In genomic region chr2:241882090-241882625, GRCh38 we compare ENCODE assay signal across 1 cellular context.
TF ChIP-seq lines count a peak whose summit lies in the region.

No MANE protein-coding gene starts in this region.

TF ChIP-seq in K562, 482 proteins besides CTCF, POLR2A, EP300 and RAD21 (continued from another document and continues in another):
- TF ChIP-seq, protein P1, sequence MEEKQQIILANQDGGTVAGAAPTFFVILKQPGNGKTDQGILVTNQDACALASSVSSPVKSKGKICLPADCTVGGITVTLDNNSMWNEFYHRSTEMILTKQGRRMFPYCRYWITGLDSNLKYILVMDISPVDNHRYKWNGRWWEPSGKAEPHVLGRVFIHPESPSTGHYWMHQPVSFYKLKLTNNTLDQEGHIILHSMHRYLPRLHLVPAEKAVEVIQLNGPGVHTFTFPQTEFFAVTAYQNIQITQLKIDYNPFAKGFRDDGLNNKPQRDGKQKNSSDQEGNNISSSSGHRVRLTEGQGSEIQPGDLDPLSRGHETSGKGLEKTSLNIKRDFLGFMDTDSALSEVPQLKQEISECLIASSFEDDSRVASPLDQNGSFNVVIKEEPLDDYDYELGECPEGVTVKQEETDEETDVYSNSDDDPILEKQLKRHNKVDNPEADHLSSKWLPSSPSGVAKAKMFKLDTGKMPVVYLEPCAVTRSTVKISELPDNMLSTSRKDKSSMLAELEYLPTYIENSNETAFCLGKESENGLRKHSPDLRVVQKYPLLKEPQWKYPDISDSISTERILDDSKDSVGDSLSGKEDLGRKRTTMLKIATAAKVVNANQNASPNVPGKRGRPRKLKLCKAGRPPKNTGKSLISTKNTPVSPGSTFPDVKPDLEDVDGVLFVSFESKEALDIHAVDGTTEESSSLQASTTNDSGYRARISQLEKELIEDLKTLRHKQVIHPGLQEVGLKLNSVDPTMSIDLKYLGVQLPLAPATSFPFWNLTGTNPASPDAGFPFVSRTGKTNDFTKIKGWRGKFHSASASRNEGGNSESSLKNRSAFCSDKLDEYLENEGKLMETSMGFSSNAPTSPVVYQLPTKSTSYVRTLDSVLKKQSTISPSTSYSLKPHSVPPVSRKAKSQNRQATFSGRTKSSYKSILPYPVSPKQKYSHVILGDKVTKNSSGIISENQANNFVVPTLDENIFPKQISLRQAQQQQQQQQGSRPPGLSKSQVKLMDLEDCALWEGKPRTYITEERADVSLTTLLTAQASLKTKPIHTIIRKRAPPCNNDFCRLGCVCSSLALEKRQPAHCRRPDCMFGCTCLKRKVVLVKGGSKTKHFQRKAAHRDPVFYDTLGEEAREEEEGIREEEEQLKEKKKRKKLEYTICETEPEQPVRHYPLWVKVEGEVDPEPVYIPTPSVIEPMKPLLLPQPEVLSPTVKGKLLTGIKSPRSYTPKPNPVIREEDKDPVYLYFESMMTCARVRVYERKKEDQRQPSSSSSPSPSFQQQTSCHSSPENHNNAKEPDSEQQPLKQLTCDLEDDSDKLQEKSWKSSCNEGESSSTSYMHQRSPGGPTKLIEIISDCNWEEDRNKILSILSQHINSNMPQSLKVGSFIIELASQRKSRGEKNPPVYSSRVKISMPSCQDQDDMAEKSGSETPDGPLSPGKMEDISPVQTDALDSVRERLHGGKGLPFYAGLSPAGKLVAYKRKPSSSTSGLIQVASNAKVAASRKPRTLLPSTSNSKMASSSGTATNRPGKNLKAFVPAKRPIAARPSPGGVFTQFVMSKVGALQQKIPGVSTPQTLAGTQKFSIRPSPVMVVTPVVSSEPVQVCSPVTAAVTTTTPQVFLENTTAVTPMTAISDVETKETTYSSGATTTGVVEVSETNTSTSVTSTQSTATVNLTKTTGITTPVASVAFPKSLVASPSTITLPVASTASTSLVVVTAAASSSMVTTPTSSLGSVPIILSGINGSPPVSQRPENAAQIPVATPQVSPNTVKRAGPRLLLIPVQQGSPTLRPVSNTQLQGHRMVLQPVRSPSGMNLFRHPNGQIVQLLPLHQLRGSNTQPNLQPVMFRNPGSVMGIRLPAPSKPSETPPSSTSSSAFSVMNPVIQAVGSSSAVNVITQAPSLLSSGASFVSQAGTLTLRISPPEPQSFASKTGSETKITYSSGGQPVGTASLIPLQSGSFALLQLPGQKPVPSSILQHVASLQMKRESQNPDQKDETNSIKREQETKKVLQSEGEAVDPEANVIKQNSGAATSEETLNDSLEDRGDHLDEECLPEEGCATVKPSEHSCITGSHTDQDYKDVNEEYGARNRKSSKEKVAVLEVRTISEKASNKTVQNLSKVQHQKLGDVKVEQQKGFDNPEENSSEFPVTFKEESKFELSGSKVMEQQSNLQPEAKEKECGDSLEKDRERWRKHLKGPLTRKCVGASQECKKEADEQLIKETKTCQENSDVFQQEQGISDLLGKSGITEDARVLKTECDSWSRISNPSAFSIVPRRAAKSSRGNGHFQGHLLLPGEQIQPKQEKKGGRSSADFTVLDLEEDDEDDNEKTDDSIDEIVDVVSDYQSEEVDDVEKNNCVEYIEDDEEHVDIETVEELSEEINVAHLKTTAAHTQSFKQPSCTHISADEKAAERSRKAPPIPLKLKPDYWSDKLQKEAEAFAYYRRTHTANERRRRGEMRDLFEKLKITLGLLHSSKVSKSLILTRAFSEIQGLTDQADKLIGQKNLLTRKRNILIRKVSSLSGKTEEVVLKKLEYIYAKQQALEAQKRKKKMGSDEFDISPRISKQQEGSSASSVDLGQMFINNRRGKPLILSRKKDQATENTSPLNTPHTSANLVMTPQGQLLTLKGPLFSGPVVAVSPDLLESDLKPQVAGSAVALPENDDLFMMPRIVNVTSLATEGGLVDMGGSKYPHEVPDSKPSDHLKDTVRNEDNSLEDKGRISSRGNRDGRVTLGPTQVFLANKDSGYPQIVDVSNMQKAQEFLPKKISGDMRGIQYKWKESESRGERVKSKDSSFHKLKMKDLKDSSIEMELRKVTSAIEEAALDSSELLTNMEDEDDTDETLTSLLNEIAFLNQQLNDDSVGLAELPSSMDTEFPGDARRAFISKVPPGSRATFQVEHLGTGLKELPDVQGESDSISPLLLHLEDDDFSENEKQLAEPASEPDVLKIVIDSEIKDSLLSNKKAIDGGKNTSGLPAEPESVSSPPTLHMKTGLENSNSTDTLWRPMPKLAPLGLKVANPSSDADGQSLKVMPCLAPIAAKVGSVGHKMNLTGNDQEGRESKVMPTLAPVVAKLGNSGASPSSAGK (IDR thresholded peaks at IDR 0.05): peak; percentile 75
- TF ChIP-seq ZNF76 (CRISPR knock-in tag; IDR thresholded peaks at IDR 0.05; ENCODE audit: borderline replicate concordance) (no peak), HMG20A (CRISPR knock-in tag; conservative IDR thresholded peaks at IDR 0.05) (no peak), ZKSCAN1 (IDR thresholded peaks at IDR 0.05; ENCODE audit: low read depth, low read length) (no peak), HMGN3 (IDR thresholded peaks at IDR 0.05; ENCODE audit: borderline replicate concordance, extremely low read depth, insufficient read length, low read depth, low read length) (no peak), SAP30 (IDR thresholded peaks at IDR 0.05; ENCODE audit: borderline replicate concordance, insufficient read depth, low read depth, low read length, poor library complexity, severe bottlenecking) (peak; percentile 81), HNRNPH1 (optimal IDR thresholded peaks at IDR 0.05; ENCODE audit: low read depth, low read length) (no peak), BMI1 (IDR thresholded peaks at IDR 0.05; ENCODE audit: low read length) (no peak), BCL6 (CRISPR knock-in tag; IDR thresholded peaks at IDR 0.05) (no peak), PKNOX1 (IDR thresholded peaks at IDR 0.05) (0 out of 2 replicates have a peak, but pooled peaks have one; percentile 11), ETS1 (conservative IDR thresholded peaks at IDR 0.05; ENCODE audit: control insufficient read depth, low read depth, low read length) (peak; percentile 16; the same call in 1 of the 2 replicates), EWSR1 (IDR thresholded peaks at IDR 0.05; ENCODE audit: borderline replicate concordance, low read depth, partially characterized antibody) (no peak), NR2C2 (CRISPR knock-in tag; IDR thresholded peaks at IDR 0.05) (no peak), NR2C2 (tag; IDR thresholded peaks at IDR 0.05) (no peak), HDAC1 (IDR thresholded peaks at IDR 0.05) (peak in 1 of 2 experiments; percentile 84; a peak in 2 of 4 replicates), HBP1 (CRISPR knock-in tag; IDR thresholded peaks at IDR 0.05) (no peak), LARP7 (IDR thresholded peaks at IDR 0.05) (no peak), SIN3A (IDR thresholded peaks at IDR 0.05; ENCODE audit: borderline replicate concordance in 2 of 2, control insufficient read depth in 1 of 2, low read depth in 2 of 2, low read length in 2 of 2) (peak in 1 of 2 experiments; percentile 83; a peak in 2 of 4 replicates), CBFA2T3 (IDR thresholded peaks at IDR 0.05) (no peak), LCOR (CRISPR knock-in tag; IDR thresholded peaks at IDR 0.05) (0 out of 2 replicates have a peak, but pooled peaks have one; percentile 8), MTF1 (CRISPR knock-in tag; IDR thresholded peaks at IDR 0.05; ENCODE audit: borderline replicate concordance) (no peak), CBFB (CRISPR knock-in tag; IDR thresholded peaks at IDR 0.05) (no peak), GABPB1 (CRISPR knock-in tag; IDR thresholded peaks at IDR 0.05) (0 out of 2 replicates have a peak, but pooled peaks have one; percentile 1), ZNF57 (CRISPR knock-in tag; IDR thresholded peaks at IDR 0.05) (no peak), CEBPB (tag; IDR thresholded peaks at IDR 0.05) (no peak), MCM3 (IDR thresholded peaks at IDR 0.05) (no peak), RAD51 (IDR thresholded peaks at IDR 0.05; ENCODE audit: borderline replicate concordance, low read depth) (peak; percentile 14; the same call in 1 of the 2 replicates), SIRT6 (IDR thresholded peaks at IDR 0.05; ENCODE audit: low read depth, low read length) (no peak), ARID2 (IDR thresholded peaks at IDR 0.05) (0 out of 2 replicates have a peak, but pooled peaks have one; percentile 38), ZNF263 (CRISPR knock-in tag; IDR thresholded peaks at IDR 0.05; ENCODE audit: borderline replicate concordance) (no peak), NONO (IDR thresholded peaks at IDR 0.05; ENCODE audit: low read depth in 2 of 2, low read length in 1 of 2) (no peak), ZNF589 (CRISPR knock-in tag; IDR thresholded peaks at IDR 0.05; ENCODE audit: low read depth) (no peak), ZNF316 (IDR thresholded peaks at IDR 0.05) (no peak), TEAD2 (tag; IDR thresholded peaks at IDR 0.05) (no peak), ZNF408 (CRISPR knock-in tag; IDR thresholded peaks at IDR 0.05; ENCODE audit: low read depth) (no peak)
- TF ChIP-seq, protein P2, sequence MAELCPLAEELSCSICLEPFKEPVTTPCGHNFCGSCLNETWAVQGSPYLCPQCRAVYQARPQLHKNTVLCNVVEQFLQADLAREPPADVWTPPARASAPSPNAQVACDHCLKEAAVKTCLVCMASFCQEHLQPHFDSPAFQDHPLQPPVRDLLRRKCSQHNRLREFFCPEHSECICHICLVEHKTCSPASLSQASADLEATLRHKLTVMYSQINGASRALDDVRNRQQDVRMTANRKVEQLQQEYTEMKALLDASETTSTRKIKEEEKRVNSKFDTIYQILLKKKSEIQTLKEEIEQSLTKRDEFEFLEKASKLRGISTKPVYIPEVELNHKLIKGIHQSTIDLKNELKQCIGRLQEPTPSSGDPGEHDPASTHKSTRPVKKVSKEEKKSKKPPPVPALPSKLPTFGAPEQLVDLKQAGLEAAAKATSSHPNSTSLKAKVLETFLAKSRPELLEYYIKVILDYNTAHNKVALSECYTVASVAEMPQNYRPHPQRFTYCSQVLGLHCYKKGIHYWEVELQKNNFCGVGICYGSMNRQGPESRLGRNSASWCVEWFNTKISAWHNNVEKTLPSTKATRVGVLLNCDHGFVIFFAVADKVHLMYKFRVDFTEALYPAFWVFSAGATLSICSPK (IDR thresholded peaks at IDR 0.05; ENCODE audit: borderline replicate concordance): no peak
- TF ChIP-seq, protein P3, sequence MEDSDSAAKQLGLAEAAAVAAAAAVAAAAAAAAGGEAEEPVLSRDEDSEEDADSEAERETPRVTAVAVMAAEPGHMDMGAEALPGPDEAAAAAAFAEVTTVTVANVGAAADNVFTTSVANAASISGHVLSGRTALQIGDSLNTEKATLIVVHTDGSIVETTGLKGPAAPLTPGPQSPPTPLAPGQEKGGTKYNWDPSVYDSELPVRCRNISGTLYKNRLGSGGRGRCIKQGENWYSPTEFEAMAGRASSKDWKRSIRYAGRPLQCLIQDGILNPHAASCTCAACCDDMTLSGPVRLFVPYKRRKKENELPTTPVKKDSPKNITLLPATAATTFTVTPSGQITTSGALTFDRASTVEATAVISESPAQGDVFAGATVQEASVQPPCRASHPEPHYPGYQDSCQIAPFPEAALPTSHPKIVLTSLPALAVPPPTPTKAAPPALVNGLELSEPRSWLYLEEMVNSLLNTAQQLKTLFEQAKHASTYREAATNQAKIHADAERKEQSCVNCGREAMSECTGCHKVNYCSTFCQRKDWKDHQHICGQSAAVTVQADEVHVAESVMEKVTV (CRISPR knock-in tag; IDR thresholded peaks at IDR 0.05): no peak
- TF ChIP-seq, protein P4, sequence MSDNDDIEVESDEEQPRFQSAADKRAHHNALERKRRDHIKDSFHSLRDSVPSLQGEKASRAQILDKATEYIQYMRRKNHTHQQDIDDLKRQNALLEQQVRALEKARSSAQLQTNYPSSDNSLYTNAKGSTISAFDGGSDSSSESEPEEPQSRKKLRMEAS (CRISPR knock-in tag; IDR thresholded peaks at IDR 0.05): peak; percentile 84
- TF ChIP-seq, protein P5, sequence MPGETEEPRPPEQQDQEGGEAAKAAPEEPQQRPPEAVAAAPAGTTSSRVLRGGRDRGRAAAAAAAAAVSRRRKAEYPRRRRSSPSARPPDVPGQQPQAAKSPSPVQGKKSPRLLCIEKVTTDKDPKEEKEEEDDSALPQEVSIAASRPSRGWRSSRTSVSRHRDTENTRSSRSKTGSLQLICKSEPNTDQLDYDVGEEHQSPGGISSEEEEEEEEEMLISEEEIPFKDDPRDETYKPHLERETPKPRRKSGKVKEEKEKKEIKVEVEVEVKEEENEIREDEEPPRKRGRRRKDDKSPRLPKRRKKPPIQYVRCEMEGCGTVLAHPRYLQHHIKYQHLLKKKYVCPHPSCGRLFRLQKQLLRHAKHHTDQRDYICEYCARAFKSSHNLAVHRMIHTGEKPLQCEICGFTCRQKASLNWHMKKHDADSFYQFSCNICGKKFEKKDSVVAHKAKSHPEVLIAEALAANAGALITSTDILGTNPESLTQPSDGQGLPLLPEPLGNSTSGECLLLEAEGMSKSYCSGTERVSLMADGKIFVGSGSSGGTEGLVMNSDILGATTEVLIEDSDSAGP (CRISPR knock-in tag; IDR thresholded peaks at IDR 0.05): no peak
- TF ChIP-seq, protein P6, sequence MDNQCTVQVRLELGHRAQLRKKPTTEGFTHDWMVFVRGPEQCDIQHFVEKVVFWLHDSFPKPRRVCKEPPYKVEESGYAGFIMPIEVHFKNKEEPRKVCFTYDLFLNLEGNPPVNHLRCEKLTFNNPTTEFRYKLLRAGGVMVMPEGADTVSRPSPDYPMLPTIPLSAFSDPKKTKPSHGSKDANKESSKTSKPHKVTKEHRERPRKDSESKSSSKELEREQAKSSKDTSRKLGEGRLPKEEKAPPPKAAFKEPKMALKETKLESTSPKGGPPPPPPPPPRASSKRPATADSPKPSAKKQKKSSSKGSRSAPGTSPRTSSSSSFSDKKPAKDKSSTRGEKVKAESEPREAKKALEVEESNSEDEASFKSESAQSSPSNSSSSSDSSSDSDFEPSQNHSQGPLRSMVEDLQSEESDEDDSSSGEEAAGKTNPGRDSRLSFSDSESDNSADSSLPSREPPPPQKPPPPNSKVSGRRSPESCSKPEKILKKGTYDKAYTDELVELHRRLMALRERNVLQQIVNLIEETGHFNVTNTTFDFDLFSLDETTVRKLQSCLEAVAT (IDR thresholded peaks at IDR 0.05): no peak
